1 cellular context compared by ENCODE assay signal in the genomic region with DNA sequence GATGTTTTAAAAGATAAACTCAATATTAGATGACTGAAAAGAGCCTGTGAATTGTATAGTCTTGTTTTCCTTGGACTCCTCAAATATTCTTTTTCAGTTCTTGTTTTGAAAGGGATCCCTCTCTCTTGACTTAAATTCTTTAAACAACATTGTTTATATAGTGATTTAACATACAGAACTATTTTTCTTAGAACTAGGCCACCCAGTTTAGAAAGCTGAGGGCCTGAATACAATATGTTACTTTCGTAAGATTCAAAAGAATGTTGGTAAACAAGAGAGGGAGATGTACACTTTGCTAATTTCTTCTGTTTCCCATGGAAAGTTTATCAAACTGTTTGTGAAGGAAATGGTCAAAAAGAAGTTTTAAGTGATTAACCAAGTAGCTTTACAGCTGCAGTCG.
TF ChIP-seq lines count a peak whose summit lies in the region.

No MANE protein-coding gene starts in this region.

TF ChIP-seq in IMR-90, 13 proteins besides CTCF, POLR2A, EP300 and RAD21 (continued from another document):
- TF ChIP-seq RFX5 (IDR thresholded peaks at IDR 0.05; ENCODE audit: low read depth, low read length) (no peak), MAZ (IDR thresholded peaks at IDR 0.05; ENCODE audit: borderline replicate concordance, low read depth, low read length) (no peak), MXI1 (IDR thresholded peaks at IDR 0.05; ENCODE audit: borderline replicate concordance, low read depth, low read length) (no peak), BHLHE40 (IDR thresholded peaks at IDR 0.05; ENCODE audit: low read depth, low read length) (no peak), NFE2L2 (IDR thresholded peaks at IDR 0.05; ENCODE audit: low read depth, low read length) (no peak), CEBPB (IDR thresholded peaks at IDR 0.05; ENCODE audit: low read depth, low read length) (no peak), MAFK (IDR thresholded peaks at IDR 0.05; ENCODE audit: low read depth, low read length) (no peak), CHD1 (IDR thresholded peaks at IDR 0.05; ENCODE audit: low read depth, low read length) (no peak), SMC3 (IDR thresholded peaks at IDR 0.05; ENCODE audit: low read depth, low read length) (no peak), FOS (IDR thresholded peaks at IDR 0.05; ENCODE audit: low read depth, low read length) (no peak), USF2 (IDR thresholded peaks at IDR 0.05; ENCODE audit: low read depth, low read length) (no peak)
